Comparison of ENCODE assay signal across 8 cellular contexts in genomic region chr4:99894998-99895397, GRCh38. TPM values are rescaled to one million over a fixed set of nuclear protein-coding genes. Genes with fewer than 3 reads are reported as not detected.
A peak's percentile ranks its signal among the peaks of the same experiment; 100 is the strongest.
DNase-seq lines count a peak whose midpoint lies in the region; ATAC-seq lines count a peak whose summit lies in the region.

No MANE protein-coding gene starts in this region.

- no peaks in the 10 kb centered on the region for H3K27me3 Mint-ChIP-seq in activated T-helper 2 cell treated with anti-CD3 and anti-CD28 coated beads, Interferon-gamma antibody, Interleukin-2, Interleukin-4, amounts not matched to agents 10 μg/mL and 5 μg/mL and 100 μg/mL, durations not matched to agents 14 hours and 24 hours and 36 hours (ENCODE audit: low read depth)
- no peaks in the 10 kb centered on the region for H3K27me3 Mint-ChIP-seq in stimulated activated memory B cell treated with anti-CD40 and anti-IgM and Interleukin-4, amounts not matched to agents 10 μg/mL and 1 μg/mL and 100 μg/mL, for 72 hours

- no peak for DNase-seq in activated T-helper 2 cell treated with anti-CD3 and anti-CD28 coated beads, Interferon-gamma antibody, Interleukin-2, Interleukin-4, amounts not matched to agents 10 μg/mL and 5 μg/mL and 100 μg/mL, durations not matched to agents 14 hours and 24 hours and 36 hours (ENCODE audit: low spot score)
- DNase-seq in mucosa of gallbladder (ENCODE audit: low spot score) (no peak), putamen (ENCODE audit: low spot score) (no peak), AG08396 (ENCODE audit: low spot score) (no peak)

- H3K27ac ChIP-seq in HUES6 (ENCODE audit: low read depth, low read length): 0 out of 2 replicates have a peak overlapping the region, but pooled peaks have one; percentile 66
- peak overlapping the region; percentile 84 for H3K27ac ChIP-seq in iPS-18a (ENCODE audit: low read length)

- peak overlapping the region; percentile 81 for H3K4me3 Mint-ChIP-seq in activated T-helper 2 cell treated with anti-CD3 and anti-CD28 coated beads, Interferon-gamma antibody, Interleukin-2, Interleukin-4, amounts not matched to agents 10 μg/mL and 5 μg/mL and 100 μg/mL, durations not matched to agents 14 hours and 24 hours and 36 hours (ENCODE audit: low read depth)
- H3K4me3 Mint-ChIP-seq in stimulated activated memory B cell treated with anti-CD40 and anti-IgM and Interleukin-4, amounts not matched to agents 10 μg/mL and 1 μg/mL and 100 μg/mL, for 72 hours: peak overlapping the region; percentile 92

- H3K27me3 ChIP-seq in HUES6 (ENCODE audit: control insufficient read depth, insufficient read depth, low read length) (no peaks in the 10 kb centered on the region), iPS-18a (ENCODE audit: control insufficient read depth, insufficient read depth, low read length) (no peaks in the 10 kb centered on the region)

- H3K4me1 Mint-ChIP-seq in activated T-helper 2 cell treated with anti-CD3 and anti-CD28 coated beads, Interferon-gamma antibody, Interleukin-2, Interleukin-4, amounts not matched to agents 10 μg/mL and 5 μg/mL and 100 μg/mL, durations not matched to agents 14 hours and 24 hours and 36 hours (ENCODE audit: low read depth): peaks cover 27% of the 10 kb centered on the region
- H3K4me1 Mint-ChIP-seq in stimulated activated memory B cell treated with anti-CD40 and anti-IgM and Interleukin-4, amounts not matched to agents 10 μg/mL and 1 μg/mL and 100 μg/mL, for 72 hours: peaks cover 37% of the 10 kb centered on the region

- ATAC-seq in stimulated activated memory B cell treated with anti-CD40 and anti-IgM and Interleukin-4, amounts not matched to agents 10 μg/mL and 1 μg/mL and 100 μg/mL, for 72 hours: no peak
- no peak for ATAC-seq in GM19328 (IDR thresholded peaks at IDR 0.05; ENCODE audit: unreplicated experiment)

- H3K36me3 Mint-ChIP-seq in activated T-helper 2 cell treated with anti-CD3 and anti-CD28 coated beads, Interferon-gamma antibody, Interleukin-2, Interleukin-4, amounts not matched to agents 10 μg/mL and 5 μg/mL and 100 μg/mL, durations not matched to agents 14 hours and 24 hours and 36 hours (ENCODE audit: low read depth): peaks cover 27% of the 10 kb centered on the region
- H3K36me3 Mint-ChIP-seq in stimulated activated memory B cell treated with anti-CD40 and anti-IgM and Interleukin-4, amounts not matched to agents 10 μg/mL and 1 μg/mL and 100 μg/mL, for 72 hours: peaks cover 10% of the 10 kb centered on the region

- no peaks in the 10 kb centered on the region for H3K9me3 ChIP-seq in HUES6 (ENCODE audit: control insufficient read depth, insufficient read depth, low read depth, low read length)
- no peaks in the 10 kb centered on the region for H3K9me3 ChIP-seq in iPS-18a (ENCODE audit: control insufficient read depth, low read depth, low read length)

- H3K9ac ChIP-seq in HUES6 (ENCODE audit: low read length) (peak overlapping the region; percentile 81), iPS-18a (ENCODE audit: low read length) (peak overlapping the region; percentile 68)

- H3K9me3 Mint-ChIP-seq in activated T-helper 2 cell treated with anti-CD3 and anti-CD28 coated beads, Interferon-gamma antibody, Interleukin-2, Interleukin-4, amounts not matched to agents 10 μg/mL and 5 μg/mL and 100 μg/mL, durations not matched to agents 14 hours and 24 hours and 36 hours: no peaks in the 10 kb centered on the region
- H3K9me3 Mint-ChIP-seq in stimulated activated memory B cell treated with anti-CD40 and anti-IgM and Interleukin-4, amounts not matched to agents 10 μg/mL and 1 μg/mL and 100 μg/mL, for 72 hours: no peaks in the 10 kb centered on the region

- H3K36me3 ChIP-seq in HUES6 (ENCODE audit: control insufficient read depth, insufficient read depth, low read length): no peaks in the 10 kb centered on the region
- H3K36me3 ChIP-seq in iPS-18a (ENCODE audit: control insufficient read depth, low read depth, low read length): peaks cover 4% of the 10 kb centered on the region

- intact Hi-C loops in activated T-helper 2 cell treated with anti-CD3 and anti-CD28 coated beads, Interferon-gamma antibody, Interleukin-2, Interleukin-4, amounts not matched to agents 10 μg/mL and 5 μg/mL and 100 μg/mL, durations not matched to agents 14 hours and 24 hours and 36 hours (cut with micrococcal nuclease): loop anchor here (1.0 to 2.0 kb wide), 3 partner anchors 46 to 332 kb away; no protein-coding TSS in a partner anchor

- H3K4me3 ChIP-seq in HUES6 (ENCODE audit: low read depth, low read length) (peak overlapping the region; percentile 98), iPS-18a (ENCODE audit: low read length) (peak overlapping the region; percentile 86)

- no peak overlapping the region for H3K27ac Mint-ChIP-seq in activated T-helper 2 cell treated with anti-CD3 and anti-CD28 coated beads, Interferon-gamma antibody, Interleukin-2, Interleukin-4, amounts not matched to agents 10 μg/mL and 5 μg/mL and 100 μg/mL, durations not matched to agents 14 hours and 24 hours and 36 hours
- peak overlapping the region; percentile 97 for H3K27ac Mint-ChIP-seq in stimulated activated memory B cell treated with anti-CD40 and anti-IgM and Interleukin-4, amounts not matched to agents 10 μg/mL and 1 μg/mL and 100 μg/mL, for 72 hours

- H3K4me1 ChIP-seq in HUES6 (ENCODE audit: control insufficient read depth, insufficient read depth, low read length) (no peaks in the 10 kb centered on the region), iPS-18a (ENCODE audit: control insufficient read depth, low read depth, low read length) (no peaks in the 10 kb centered on the region)

RNA-seq across cellular contexts. Expression of gene LAMTOR3, which starts 0.8 kb away (rescaled TPM):
- 27.1 and 28.8 TPM in 2 replicates for total RNA-seq in activated T-helper 2 cell treated with anti-CD3 and anti-CD28 coated beads, Interferon-gamma antibody, Interleukin-2, Interleukin-4, amounts not matched to agents 10 μg/mL and 5 μg/mL and 100 μg/mL, durations not matched to agents 14 hours and 24 hours and 36 hours
- 46.5 TPM for total RNA-seq in mucosa of gallbladder

RNA-seq across cellular contexts. Expression of gene DNAJB14, which starts 51.4 kb away (rescaled TPM):
- 45.8 and 49.9 TPM in 2 replicates for total RNA-seq in activated T-helper 2 cell treated with anti-CD3 and anti-CD28 coated beads, Interferon-gamma antibody, Interleukin-2, Interleukin-4, amounts not matched to agents 10 μg/mL and 5 μg/mL and 100 μg/mL, durations not matched to agents 14 hours and 24 hours and 36 hours
- 50.8 TPM for total RNA-seq in mucosa of gallbladder

RNA-seq across cellular contexts. Expression of gene H2AZ1, which starts 55.1 kb away (rescaled TPM):
- total RNA-seq in activated T-helper 2 cell treated with anti-CD3 and anti-CD28 coated beads, Interferon-gamma antibody, Interleukin-2, Interleukin-4, amounts not matched to agents 10 μg/mL and 5 μg/mL and 100 μg/mL, durations not matched to agents 14 hours and 24 hours and 36 hours: 446 and 466 TPM in 2 replicates
- total RNA-seq in mucosa of gallbladder: 155 TPM
